In the genomic region with DNA sequence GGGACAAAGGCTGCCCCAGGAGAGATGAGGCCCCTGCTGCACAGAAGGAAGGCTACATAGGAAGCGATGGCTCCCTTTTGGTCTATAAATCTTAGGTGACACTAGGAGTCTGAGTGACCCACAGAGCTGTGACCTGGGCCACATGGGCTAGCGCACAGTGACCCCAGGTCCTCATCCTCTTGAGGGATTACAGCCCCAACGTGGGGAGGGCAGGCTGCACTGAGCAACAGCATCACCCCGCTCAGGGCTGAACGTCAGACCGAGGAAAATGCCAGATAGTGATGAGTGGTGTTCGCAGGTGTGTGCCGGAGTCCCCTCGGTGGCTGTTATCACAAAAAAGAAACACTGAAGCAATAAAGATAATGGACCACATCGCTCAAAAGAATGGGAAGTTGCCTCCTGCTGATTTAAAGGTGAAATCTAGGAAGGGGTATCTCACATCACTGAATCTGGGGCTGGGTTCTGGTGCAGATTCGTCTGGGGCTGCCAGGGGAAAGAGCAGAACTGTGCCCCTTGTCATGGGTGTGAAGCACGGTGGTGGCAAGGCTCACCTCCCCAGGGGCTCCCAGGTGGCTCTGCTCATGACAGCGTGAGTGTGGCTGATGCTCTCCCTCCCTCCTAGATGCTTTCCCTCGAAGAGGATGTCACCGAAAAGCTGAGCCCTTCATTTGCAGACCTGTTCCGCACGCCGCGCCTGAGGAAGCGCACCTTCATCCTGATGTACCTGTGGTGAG, we compare ENCODE assay signal across 16 cellular contexts. TPM values are rescaled to one million over a fixed set of nuclear protein-coding genes. Genes with fewer than 3 reads are reported as not detected.
A peak's percentile ranks its signal among the peaks of the same experiment; 100 is the strongest.
DNase-seq lines count a peak whose midpoint lies in the region; ATAC-seq and TF ChIP-seq lines count a peak whose summit lies in the region.
"Had no signal": no experiment of that assay in that cellular context is flagged by ENCODE, and none has a peak within 500 bp of the region (broad histone marks: within the 10 kb centered on the region; RNA-seq: fewer than 3 reads in every experiment).

No MANE protein-coding gene starts in this region.

- no peaks in the 10 kb centered on the region for H3K27me3 ChIP-seq in right atrium auricular region
- H3K27me3 ChIP-seq: BLaER1 had no signal

- no peaks in the 10 kb centered on the region for H3K36me3 ChIP-seq in right atrium auricular region
- H3K36me3 ChIP-seq: BLaER1 had no signal

- peaks cover 0 to 4% of the 10 kb centered on the region in 2 donors for H3K4me1 ChIP-seq in right atrium auricular region
- H3K4me1 ChIP-seq: BLaER1 had no signal

- WGBS in lower leg skin, 2 donors: 77 to 82% methylated on average over 20 of the region's 20 CpGs

- ATAC-seq in left ventricle myocardium superior: no peak
- ATAC-seq in GM18511 (IDR thresholded peaks at IDR 0.05; ENCODE audit: unreplicated experiment): no peak
- ATAC-seq: SK-N-SH treated with all-trans-retinoic acid at 6 μM for 48 hours had no signal

- no peaks in the 10 kb centered on the region for H3K9me3 ChIP-seq in right atrium auricular region
- H3K9me3 ChIP-seq: BLaER1 had no signal

- TF ChIP-seq CTCF in right atrium auricular region (IDR thresholded peaks at IDR 0.05) (no peak), coronary artery (IDR thresholded peaks at IDR 0.05) (no peak), lower leg skin (IDR thresholded peaks at IDR 0.05) (no peak)

- H3K27ac ChIP-seq in right atrium auricular region: no peak overlapping the region
- H3K27ac ChIP-seq in coronary artery: no peak overlapping the region
- H3K27ac ChIP-seq: BLaER1 had no signal

- intact Hi-C loops in left ventricle myocardium superior (cut with micrococcal nuclease) (loop anchor here (5.0 kb wide), 1 partner anchor 321 kb away; no protein-coding TSS in a partner anchor), lower leg skin (cut with DNase I; ENCODE audit: low total_unique reads) (loop anchor here (10.0 kb wide), 1 partner anchor 319 kb away; no protein-coding TSS in a partner anchor)

- DNase-seq in right atrium auricular region (ENCODE audit: low spot score) (peak; percentile 43), left ventricle myocardium superior (no peak), coronary artery (ENCODE audit: low spot score) (peak; percentile 36), lower leg skin (ENCODE audit: low spot score in 2 of 2) (peak; percentile 3 to 53), NCI-H510A treated with DMSO at 0.1 percent for 48 hours (lab: John Stamatoyannopoulos, UW) (no peak)
- no peak for DNase-seq in stimulated activated naive CD4-positive, alpha-beta T cell (lab: John Stamatoyannopoulos, UW)
- DNase-seq: DMS79, H7, NCI-H1417, NCI-H2029, NCI-H446 treated with DMSO at 0.1 percent for 48 hours, SHP77 had no signal

- H3K4me3 ChIP-seq in right atrium auricular region (no peak overlapping the region), coronary artery (no peak overlapping the region), lower leg skin (ENCODE audit: low read depth, poor library complexity, severe bottlenecking) (no peak overlapping the region)
- H3K4me3 ChIP-seq: BLaER1 had no signal

- TF ChIP-seq POLR2A in lower leg skin (IDR thresholded peaks at IDR 0.05): no peak

RNA-seq across cellular contexts. Expression of a gene that starts 14.5 kb away (rescaled TPM):
- total RNA-seq in right atrium auricular region: not detected
- total RNA-seq in left ventricle myocardium superior: 0.17 TPM
- 1 to 10 TPM in 1 of 4 donors, under 1 TPM in 2, not detected in 1; 0.65 to 1.4 (median 0.80) TPM for total RNA-seq in lower leg skin
- total RNA-seq: M059J had no signal

Comparison
In these comparisons a context has a peak if more than half of its experiments do, and no peak if none do; other contexts are left out.
1. DNase-seq: peak in right atrium auricular region (single experiment), coronary artery (single experiment) and lower leg skin (2 of 2); none in left ventricle myocardium superior (single experiment), NCI-H510A treated with DMSO at 0.1 percent for 48 hours (single experiment) and stimulated activated naive CD4-positive, alpha-beta T cell (0 of 6).